Comparison of ENCODE assay signal across 8 cellular contexts in the genomic region with DNA sequence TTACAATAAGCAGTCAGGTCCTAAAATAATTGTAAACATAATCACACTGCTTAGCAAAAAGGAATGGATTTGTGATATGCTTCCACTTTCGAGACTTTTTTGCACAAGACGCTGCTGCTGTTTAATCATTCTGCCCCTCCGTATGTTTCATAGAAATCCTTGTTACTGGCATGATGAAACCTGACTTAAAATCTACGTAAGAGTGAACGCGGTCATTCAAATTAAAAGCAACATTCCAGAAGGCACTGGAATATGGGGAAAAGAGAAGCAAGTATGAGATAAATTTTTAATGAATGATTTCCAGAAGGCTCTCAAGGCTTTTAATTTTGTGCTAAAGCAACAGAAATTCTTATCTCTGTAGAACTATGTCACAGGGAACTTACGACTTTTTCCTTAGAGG. TPM values are rescaled to one million over a fixed set of nuclear protein-coding genes. Genes with fewer than 3 reads are reported as not detected.
A peak's percentile ranks its signal among the peaks of the same experiment; 100 is the strongest.
DNase-seq lines count a peak whose midpoint lies in the region; ATAC-seq and TF ChIP-seq lines count a peak whose summit lies in the region.

No MANE protein-coding gene starts in this region.

- H3K4me3 Mint-ChIP-seq in Caco-2 (ENCODE audit: unreplicated experiment): peak overlapping the region; percentile 83

- POLR2A ChIA-PET in Caco-2 (lab: Charles Lee): no interaction called here

- H2AK5ac ChIP-seq in neuronal stem cell (ENCODE audit: low read depth, low read length): no peak overlapping the region

- peak overlapping the region; percentile 91 for H3K4me3 ChIP-seq in Caco-2 (ENCODE audit: low read depth, low read length)
- peak overlapping the region; percentile 91 for H3K4me3 ChIP-seq in endocrine pancreas (ENCODE audit: control insufficient read depth, insufficient read depth, low read length)
- H3K4me3 ChIP-seq in neuronal stem cell (ENCODE audit: low read length in 2 of 2): peak overlapping the region; percentile 92 to 95

- H3K9me3 Mint-ChIP-seq in Caco-2 (ENCODE audit: unreplicated experiment): no peaks in the 10 kb centered on the region

- no peak overlapping the region for H2BK120ac ChIP-seq in neuronal stem cell (ENCODE audit: low read depth, low read length)

- H2BK5ac ChIP-seq in neuronal stem cell (ENCODE audit: low read length): no peak overlapping the region

- TSS peak; percentile 44 for BruUV-seq in Caco-2 (replicated peaks; lab: Mats Ljungman, UMichigan)

- no peak overlapping the region for H3K4ac ChIP-seq in neuronal stem cell (ENCODE audit: low read length)

- CTCF ChIA-PET in Caco-2 (lab: Charles Lee): no interaction called here

- peak overlapping the region; percentile 100 for H3K27ac ChIP-seq in neuronal stem cell (replicated peaks; ENCODE audit: low read length)

- H3K9me3 ChIP-seq in Caco-2 (no peaks in the 10 kb centered on the region), endocrine pancreas (ENCODE audit: control insufficient read depth, low read length) (no peaks in the 10 kb centered on the region), neuronal stem cell (replicated peaks in 1 of 2; ENCODE audit: control insufficient read depth in 2 of 2, insufficient read depth in 1 of 2, low read depth in 1 of 2, low read length in 2 of 2) (peaks cover 0 to 9% of the 10 kb centered on the region in 2 donors)

- intact Hi-C loops in Caco-2 (cut with micrococcal nuclease; ENCODE audit: unreplicated experiment): loop anchor here (2.0 to 5.0 kb wide), 2 partner anchors 43 to 367 kb away; a partner anchor contains a TSS

- H3K18ac ChIP-seq in neuronal stem cell (ENCODE audit: low read length): no peak overlapping the region

- H3K27me3 Mint-ChIP-seq in Caco-2 (ENCODE audit: insufficient read depth, unreplicated experiment): no peaks in the 10 kb centered on the region

- no peak overlapping the region for H2BK12ac ChIP-seq in neuronal stem cell (ENCODE audit: low read length)

- H2AFZ ChIP-seq in neuronal stem cell (ENCODE audit: low read length): peak overlapping the region; percentile 92

- WGBS in neuronal stem cell (ENCODE audit: extremely low coverage in 2 of 2, insufficient read length in 2 of 2, insufficient replicate concordance in 1 of 2), 2 donors: no CpG with 5 or more reads among the region's 7 CpGs

- no peak for TF ChIP-seq CTCF in Caco-2 (IDR thresholded peaks at IDR 0.05; ENCODE audit: insufficient read depth in 1 of 2, low read depth in 1 of 2, low read length in 1 of 2, severe bottlenecking in 1 of 2, unreplicated experiment in 1 of 2)

- H3K79me1 ChIP-seq in neuronal stem cell (ENCODE audit: low read depth, low read length): peaks cover 2% of the 10 kb centered on the region

- peaks cover 16% of the 10 kb centered on the region for H3K4me1 Mint-ChIP-seq in Caco-2 (ENCODE audit: low read depth, unreplicated experiment)

- no peak overlapping the region for H3K14ac ChIP-seq in neuronal stem cell (ENCODE audit: low read length)

- peaks cover 8% of the 10 kb centered on the region for H3K36me3 Mint-ChIP-seq in Caco-2 (ENCODE audit: insufficient read depth, unreplicated experiment)

- no peak overlapping the region for H3K23ac ChIP-seq in neuronal stem cell (ENCODE audit: low read depth, low read length, poor library complexity)

- H3K9ac ChIP-seq in endocrine pancreas (ENCODE audit: control insufficient read depth, insufficient read depth, low read length): no peak overlapping the region
- H3K9ac ChIP-seq in neuronal stem cell (ENCODE audit: low read depth, low read length, poor library complexity): no peak overlapping the region

- H3K36me3 ChIP-seq in Caco-2 (ENCODE audit: control insufficient read depth, insufficient read depth, low read length) (no peaks in the 10 kb centered on the region), endocrine pancreas (ENCODE audit: control insufficient read depth, insufficient read depth, low read length) (no peaks in the 10 kb centered on the region), neuronal stem cell (replicated peaks in 1 of 2; ENCODE audit: control insufficient read depth in 2 of 2, insufficient read depth in 2 of 2, low read length in 2 of 2) (peaks cover 0 to 30% of the 10 kb centered on the region in 2 donors)

- H3K27me3 ChIP-seq in Caco-2 (replicated peaks; ENCODE audit: control insufficient read depth, insufficient read depth, low read length) (no peaks in the 10 kb centered on the region), endocrine pancreas (ENCODE audit: control insufficient read depth, insufficient read depth, low read length) (no peaks in the 10 kb centered on the region), neuronal stem cell (ENCODE audit: control insufficient read depth in 3 of 3, insufficient read depth in 3 of 3, low read depth in 1 of 3, low read length in 3 of 3) (no peaks in the 10 kb centered on the region)

- no peak overlapping the region for H4K91ac ChIP-seq in neuronal stem cell (ENCODE audit: low read depth, low read length, poor library complexity)

- DNase-seq in Caco-2 (no peak), OCI-M1 (lab: John Stamatoyannopoulos, UW) (peak; percentile 36), neuronal stem cell (ENCODE audit: low spot score) (no peak)

- H3K27ac Mint-ChIP-seq in Caco-2 (ENCODE audit: unreplicated experiment): peak overlapping the region; percentile 90

- H3K4me1 ChIP-seq in Caco-2: peaks cover 12% of the 10 kb centered on the region
- peaks cover 11% of the 10 kb centered on the region for H3K4me1 ChIP-seq in endocrine pancreas (ENCODE audit: control insufficient read depth, insufficient read depth, low read length)
- H3K4me1 ChIP-seq in neuronal stem cell (ENCODE audit: control insufficient read depth in 2 of 2, insufficient read depth in 1 of 2, low read depth in 1 of 2, low read length in 2 of 2): peaks cover 9 to 11% of the 10 kb centered on the region in 2 donors

- no peak overlapping the region for H4K8ac ChIP-seq in neuronal stem cell (ENCODE audit: low read depth, low read length)

- ATAC-seq in GM21786 (IDR thresholded peaks at IDR 0.05; ENCODE audit: unreplicated experiment) (no peak), HG03439 (IDR thresholded peaks at IDR 0.05; ENCODE audit: unreplicated experiment) (no peak), GM21825 (IDR thresholded peaks at IDR 0.05; ENCODE audit: unreplicated experiment) (no peak), HG03460 (IDR thresholded peaks at IDR 0.05; ENCODE audit: unreplicated experiment) (no peak)

- H3K4me2 ChIP-seq in neuronal stem cell (ENCODE audit: insufficient read depth, low read length, poor library complexity, severe bottlenecking): peak overlapping the region; percentile 69

- H2BK15ac ChIP-seq in neuronal stem cell (ENCODE audit: low read length): no peak overlapping the region

RNA-seq across cellular contexts. Expression of a gene that starts 1.1 kb away (rescaled TPM):
- total RNA-seq in Caco-2 (2022): 159 and 164 TPM in 2 replicates
- 141 TPM for polyA plus RNA-seq in neuronal stem cell (2013, experiment 1 of 2)
- 128 TPM for polyA plus RNA-seq in neuronal stem cell (2013, experiment 2 of 2)

RNA-seq across cellular contexts. Expression of a gene that starts 43.2 kb away (rescaled TPM):
- total RNA-seq in Caco-2 (2022): 64.9 and 83.0 TPM in 2 replicates
- polyA plus RNA-seq in neuronal stem cell (2013, experiment 1 of 2): 95.8 TPM
- 96.2 TPM for polyA plus RNA-seq in neuronal stem cell (2013, experiment 2 of 2)

RNA-seq across cellular contexts. Expression of a gene that starts 48.7 kb away (rescaled TPM):
- total RNA-seq in Caco-2 (2022): 65.5 and 67.4 TPM in 2 replicates
- polyA plus RNA-seq in neuronal stem cell (2013, experiment 1 of 2): 54.7 TPM
- 55.2 TPM for polyA plus RNA-seq in neuronal stem cell (2013, experiment 2 of 2)
